Comparison of ENCODE assay signal across 20 cellular contexts in the genomic region with DNA sequence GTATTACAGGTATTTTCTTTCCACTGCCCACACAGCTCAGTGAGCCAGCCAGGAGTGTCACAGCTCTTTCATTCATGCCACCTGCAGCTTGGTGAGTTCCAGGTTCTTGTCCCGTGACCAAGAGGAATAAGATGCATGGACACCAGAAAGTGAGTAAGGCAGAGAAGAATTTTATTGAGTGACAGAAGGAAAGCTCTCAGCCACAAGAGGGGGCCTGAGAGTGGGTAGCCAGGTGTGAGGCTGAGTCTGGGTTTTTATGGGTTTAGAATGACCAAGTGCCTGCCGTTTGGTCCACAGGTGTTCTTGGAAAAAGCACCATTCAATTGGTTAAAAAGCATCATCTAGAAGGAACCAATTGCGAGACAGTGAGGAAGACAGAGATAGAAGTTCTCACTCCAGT.
"Had no signal": no experiment of that assay in that cellular context is flagged by ENCODE, and none has a peak within 500 bp of the region (broad histone marks: within the 10 kb centered on the region; RNA-seq: fewer than 3 reads in every experiment).

No MANE protein-coding gene starts in this region.

- FAIRE-seq: endothelial cell of umbilical vein, keratinocyte had no signal

- H3K4me3 Mint-ChIP-seq: activated CD8-positive, alpha-beta T cell treated with anti-CD3 and anti-CD28 coated beads for 36 hours; activated naive CD8-positive, alpha-beta T cell treated with anti-CD3 and anti-CD28 coated beads, Interleukin-2, amount 10 ng/mL, durations not matched to agents 7 days and 5 days; activated T-cell treated with anti-CD3 and anti-CD28 coated beads, Interleukin-2, amount 50 U/mL, for 72 hours; nephron progenitor cell; stimulated activated naive CD8-positive, alpha-beta T cell treated with anti-CD3 and anti-CD28 coated beads, Interleukin-15, Interleukin-2, amounts not matched to agents 100 ng/mL and 50 ng/mL, for 24 hours had no signal

- H3K4me1 Mint-ChIP-seq: activated naive CD8-positive, alpha-beta T cell treated with anti-CD3 and anti-CD28 coated beads, Interleukin-2, amount 10 ng/mL, durations not matched to agents 7 days and 5 days; nephron progenitor cell had no signal

- H3K9me3 Mint-ChIP-seq: activated naive CD8-positive, alpha-beta T cell treated with anti-CD3 and anti-CD28 coated beads, Interleukin-2, amount 10 ng/mL, durations not matched to agents 7 days and 5 days; activated T-cell treated with anti-CD3 and anti-CD28 coated beads, Interleukin-2, amount 50 U/mL, for 72 hours; stimulated activated naive CD8-positive, alpha-beta T cell treated with anti-CD3 and anti-CD28 coated beads, Interleukin-15, Interleukin-2, amounts not matched to agents 100 ng/mL and 50 ng/mL, for 24 hours had no signal

- H3K9me3 ChIP-seq: colonic mucosa, gastrocnemius medialis, sigmoid colon, upper lobe of left lung had no signal

- DNase-seq: activated CD8-positive, alpha-beta memory T cell treated with anti-CD3 and anti-CD28 coated beads, Interleukin-2, amount 50 U/mL, for 4 hours; activated CD8-positive, alpha-beta T cell treated with anti-CD3 and anti-CD28 coated beads for 36 hours; activated gamma-delta T cell treated with Interleukin-2 at 50 U/mL for 16 hours; activated naive CD8-positive, alpha-beta T cell treated with anti-CD3 and anti-CD28 coated beads, Interleukin-2, amount 10 ng/mL, durations not matched to agents 7 days and 5 days; activated T-cell treated with anti-CD3 and anti-CD28 coated beads, Interleukin-2, amount 50 U/mL, for 72 hours; anterior cingulate cortex; colonic mucosa; gastrocnemius medialis; heart right ventricle; left ventricle myocardium superior; mesenchymal stem cell; nephron progenitor cell; sigmoid colon; stimulated activated CD4-positive, alpha-beta T cell treated with anti-CD3 and anti-CD28 coated beads, Interleukin-4, amount 100 ng/mL, for 1 hour; stimulated activated CD8-positive, alpha-beta memory T cell treated with anti-CD3 and anti-CD28 coated beads, Interleukin-4, amount 100 ng/mL, for 48 hours had no signal

- H3K27ac ChIP-seq: cardiac muscle cell, colonic mucosa, gastrocnemius medialis, heart right ventricle, sigmoid colon, upper lobe of left lung had no signal

- H3K4me1 ChIP-seq: colonic mucosa, gastrocnemius medialis, heart right ventricle, upper lobe of left lung had no signal

- H3K36me3 Mint-ChIP-seq: activated naive CD8-positive, alpha-beta T cell treated with anti-CD3 and anti-CD28 coated beads, Interleukin-2, amount 10 ng/mL, durations not matched to agents 7 days and 5 days had no signal

- H3K27ac Mint-ChIP-seq: activated CD8-positive, alpha-beta T cell treated with anti-CD3 and anti-CD28 coated beads for 36 hours; activated naive CD8-positive, alpha-beta T cell treated with anti-CD3 and anti-CD28 coated beads, Interleukin-2, amount 10 ng/mL, durations not matched to agents 7 days and 5 days; activated T-cell treated with anti-CD3 and anti-CD28 coated beads, Interleukin-2, amount 50 U/mL, for 72 hours; nephron progenitor cell; stimulated activated naive CD8-positive, alpha-beta T cell treated with anti-CD3 and anti-CD28 coated beads, Interleukin-15, Interleukin-2, amounts not matched to agents 100 ng/mL and 50 ng/mL, for 24 hours had no signal

- H3K27me3 Mint-ChIP-seq: activated CD8-positive, alpha-beta T cell treated with anti-CD3 and anti-CD28 coated beads for 36 hours; stimulated activated naive CD8-positive, alpha-beta T cell treated with anti-CD3 and anti-CD28 coated beads, Interleukin-15, Interleukin-2, amounts not matched to agents 100 ng/mL and 50 ng/mL, for 24 hours had no signal

- H3K36me3 ChIP-seq: cardiac muscle cell, colonic mucosa, gastrocnemius medialis, heart right ventricle, sigmoid colon, upper lobe of left lung had no signal

- H3K27me3 ChIP-seq: colonic mucosa, gastrocnemius medialis, heart right ventricle, sigmoid colon, upper lobe of left lung had no signal

- H3K4me3 ChIP-seq: cardiac muscle cell, colonic mucosa, gastrocnemius medialis, heart right ventricle, sigmoid colon, upper lobe of left lung had no signal

- ATAC-seq: activated CD8-positive, alpha-beta T cell treated with anti-CD3 and anti-CD28 coated beads for 36 hours; activated T-cell treated with anti-CD3 and anti-CD28 coated beads, Interleukin-2, amount 50 U/mL, for 72 hours; gastrocnemius medialis; heart right ventricle; left ventricle myocardium superior had no signal
